ENCODE assay signal across 9 cellular contexts in genomic region chr18:35267809-35268208, GRCh38. TPM values are rescaled to one million over a fixed set of nuclear protein-coding genes. Genes with fewer than 3 reads are reported as not detected.
DNase-seq lines count a peak whose midpoint lies in the region; ATAC-seq, FAIRE-seq and TF ChIP-seq lines count a peak whose summit lies in the region.
"Had no signal": no experiment of that assay in that cellular context is flagged by ENCODE, and none has a peak within 500 bp of the region (broad histone marks: within the 10 kb centered on the region; RNA-seq: fewer than 3 reads in every experiment).

No MANE protein-coding gene starts in this region.

- no peak overlapping the region for H2AFZ ChIP-seq in neuronal stem cell (ENCODE audit: low read length)

- H2BK5ac ChIP-seq in neuronal stem cell (ENCODE audit: low read length), result no peak overlapping the region

- H3K27ac Mint-ChIP-seq in activated naive CD4-positive, alpha-beta T cell treated with anti-CD3 and anti-CD28 coated beads, Interleukin-2, amount 50 U/mL, for 72 hours, result no peak overlapping the region

- H3K36me3 ChIP-seq in mucosa of descending colon (ENCODE audit: low read depth), result no peaks in the 10 kb centered on the region
- peaks cover 8 to 14% of the 10 kb centered on the region in 2 donors for H3K36me3 ChIP-seq in neuronal stem cell (replicated peaks in 1 of 2; ENCODE audit: control insufficient read depth in 2 of 2, insufficient read depth in 2 of 2, low read length in 2 of 2)

- TF ChIP-seq CTCF in cardiac fibroblast (IDR thresholded peaks at IDR 0.05; ENCODE audit: low read depth, low read length) (no peak), mucosa of descending colon (IDR thresholded peaks at IDR 0.05) (no peak)

- H3K4me2 ChIP-seq in neuronal stem cell (ENCODE audit: insufficient read depth, low read length, poor library complexity, severe bottlenecking), result no peak overlapping the region

- no peak overlapping the region for H4K8ac ChIP-seq in neuronal stem cell (ENCODE audit: low read depth, low read length)

- no peaks in the 10 kb centered on the region for H3K79me1 ChIP-seq in neuronal stem cell (ENCODE audit: low read depth, low read length)

- no peak overlapping the region for H2BK12ac ChIP-seq in neuronal stem cell (ENCODE audit: low read length)

- DNase-seq in activated naive CD4-positive, alpha-beta T cell treated with anti-CD3 and anti-CD28 coated beads, Interleukin-2, amount 50 U/mL, for 16 hours, result peak; percentile 15
- DNase-seq in activated naive CD4-positive, alpha-beta T cell treated with anti-CD3 and anti-CD28 coated beads, Interleukin-2, amount 50 U/mL, for 72 hours (ENCODE audit: low spot score in 2 of 2), result no peak
- DNase-seq in cardiac fibroblast (ENCODE audit: low read depth in 2 of 2), result no peak
- DNase-seq in mucosa of descending colon, result peak; percentile 54 to 73 (median 62)
- peak; percentile 47 for DNase-seq in ureter (ENCODE audit: low spot score)
- no peak for DNase-seq in neuronal stem cell (ENCODE audit: low spot score)
- no peak for DNase-seq in hippocampal formation (lab: John Stamatoyannopoulos, UW)
- DNase-seq in GM12892 (ENCODE audit: insufficient read length), result no peak

- peaks cover 12 to 27% of the 10 kb centered on the region in 2 donors for H3K9me3 Mint-ChIP-seq in activated naive CD4-positive, alpha-beta T cell treated with anti-CD3 and anti-CD28 coated beads, Interleukin-2, amount 50 U/mL, for 72 hours

- H3K4ac ChIP-seq in neuronal stem cell (ENCODE audit: low read length), result no peak overlapping the region

- peaks cover 14 to 68% of the 10 kb centered on the region in 2 donors for H3K36me3 Mint-ChIP-seq in activated naive CD4-positive, alpha-beta T cell treated with anti-CD3 and anti-CD28 coated beads, Interleukin-2, amount 50 U/mL, for 72 hours

- H3K18ac ChIP-seq in neuronal stem cell (ENCODE audit: low read length), result no peak overlapping the region

- no peak overlapping the region for H3K14ac ChIP-seq in neuronal stem cell (ENCODE audit: low read length)

- no peaks in the 10 kb centered on the region for H3K4me1 ChIP-seq in mucosa of descending colon (ENCODE audit: low read depth)
- H3K4me1 ChIP-seq in neuronal stem cell (ENCODE audit: control insufficient read depth in 2 of 2, insufficient read depth in 1 of 2, low read depth in 1 of 2, low read length in 2 of 2), result no peaks in the 10 kb centered on the region

- no peak for TF ChIP-seq POLR2A in GM12892 (IDR thresholded peaks at IDR 0.05; ENCODE audit: low read depth, low read length)

- no peak overlapping the region for H2BK15ac ChIP-seq in neuronal stem cell (ENCODE audit: low read length)

- no peak overlapping the region for H2BK120ac ChIP-seq in neuronal stem cell (ENCODE audit: low read depth, low read length)

- no peaks in the 10 kb centered on the region for H3K27me3 ChIP-seq in neuronal stem cell (ENCODE audit: control insufficient read depth in 3 of 3, insufficient read depth in 3 of 3, low read depth in 1 of 3, low read length in 3 of 3)

- H2AK5ac ChIP-seq in neuronal stem cell (ENCODE audit: low read depth, low read length), result no peak overlapping the region

- H3K9ac ChIP-seq in neuronal stem cell (ENCODE audit: low read depth, low read length, poor library complexity), result no peak overlapping the region

- no peak overlapping the region for H3K23ac ChIP-seq in neuronal stem cell (ENCODE audit: low read depth, low read length, poor library complexity)

- H3K27ac ChIP-seq in neuronal stem cell (replicated peaks; ENCODE audit: low read length), result no peak overlapping the region
- H3K27ac ChIP-seq: C4-2B had no signal

- H3K9me3 ChIP-seq in mucosa of descending colon (no peaks in the 10 kb centered on the region), neuronal stem cell (replicated peaks in 1 of 2; ENCODE audit: control insufficient read depth in 2 of 2, insufficient read depth in 1 of 2, low read depth in 1 of 2, low read length in 2 of 2) (peaks cover 11% of the 10 kb centered on the region in 2 donors)

- H3K4me3 ChIP-seq in cardiac fibroblast (replicated peaks in 1 of 2; ENCODE audit: low read depth in 2 of 2, low read length in 2 of 2), result peak overlapping the region; percentile 42 to 47
- H3K4me3 ChIP-seq in mucosa of descending colon, result peak overlapping the region; percentile 46
- H3K4me3 ChIP-seq in neuronal stem cell (ENCODE audit: low read length in 2 of 2), result no peak overlapping the region

- no peak for ATAC-seq in activated naive CD4-positive, alpha-beta T cell treated with anti-CD3 and anti-CD28 coated beads, Interleukin-2, amount 50 U/mL, for 72 hours
- ATAC-seq in mucosa of descending colon, result peak; percentile 24

- WGBS in neuronal stem cell (ENCODE audit: extremely low coverage in 2 of 2, insufficient read length in 2 of 2, insufficient replicate concordance in 1 of 2), 2 donors, result no CpG with 5 or more reads among the region's 30 CpGs

- no peak overlapping the region for H4K91ac ChIP-seq in neuronal stem cell (ENCODE audit: low read depth, low read length, poor library complexity)

- no peak for FAIRE-seq in GM12892 (lab: Jason Lieb, UNC)

- intact Hi-C loops in mucosa of descending colon (cut with DNase I, micrococcal nuclease), result no loop called here

RNA-seq across cellular contexts. Expression of gene ZSCAN30, which starts 22.2 kb away (rescaled TPM):
- 10 to 100 TPM; 17.6 to 39.6 TPM for total RNA-seq in activated naive CD4-positive, alpha-beta T cell treated with anti-CD3 and anti-CD28 coated beads, Interleukin-2, amount 50 U/mL, for 72 hours
- total RNA-seq in mucosa of descending colon (10 to 100 TPM in 2 of 3 donors, 1 to 10 TPM in 1; 9.7 to 14.9 (median 14.3) TPM), ureter (23.5 TPM)
- polyA plus RNA-seq in neuronal stem cell (2013, experiment 1 of 2), result 8.1 TPM
- polyA plus RNA-seq in neuronal stem cell (2013, experiment 2 of 2), result 7.9 TPM
- polyA plus RNA-seq in GM12892 (2012; ENCODE audit: missing spikeins), result 15.6 TPM

RNA-seq across cellular contexts. Expression of gene ZNF397, which starts 27.0 kb away (rescaled TPM):
- 10 to 100 TPM; 18.3 to 22.7 TPM for total RNA-seq in activated naive CD4-positive, alpha-beta T cell treated with anti-CD3 and anti-CD28 coated beads, Interleukin-2, amount 50 U/mL, for 72 hours
- 10 to 100 TPM; 23.1 to 33.3 (median 25.3) TPM for total RNA-seq in mucosa of descending colon
- 38.6 TPM for total RNA-seq in ureter
- polyA plus RNA-seq in neuronal stem cell (2013, experiment 1 of 2), result 32.9 TPM
- polyA plus RNA-seq in neuronal stem cell (2013, experiment 2 of 2), result 33.9 TPM
- polyA plus RNA-seq in GM12892 (2012; ENCODE audit: missing spikeins), result 13.4 TPM

Comparison
In these comparisons a context has a peak if more than half of its experiments do, and no peak if none do; other contexts are left out.
1. DNase-seq: peak in activated naive CD4-positive, alpha-beta T cell treated with anti-CD3 and anti-CD28 coated beads, Interleukin-2, amount 50 U/mL, for 16 hours (single experiment), mucosa of descending colon (3 of 3) and ureter (single experiment); none in activated naive CD4-positive, alpha-beta T cell treated with anti-CD3 and anti-CD28 coated beads, Interleukin-2, amount 50 U/mL, for 72 hours (0 of 2), cardiac fibroblast (0 of 2), neuronal stem cell (single experiment), hippocampal formation (0 of 2) and GM12892 (single experiment).
2. H3K4me3 ChIP-seq: peak in cardiac fibroblast (2 of 2) and mucosa of descending colon (single experiment); none in neuronal stem cell (0 of 2).